ENCODE assay signal across 8 cellular contexts in the genomic region with DNA sequence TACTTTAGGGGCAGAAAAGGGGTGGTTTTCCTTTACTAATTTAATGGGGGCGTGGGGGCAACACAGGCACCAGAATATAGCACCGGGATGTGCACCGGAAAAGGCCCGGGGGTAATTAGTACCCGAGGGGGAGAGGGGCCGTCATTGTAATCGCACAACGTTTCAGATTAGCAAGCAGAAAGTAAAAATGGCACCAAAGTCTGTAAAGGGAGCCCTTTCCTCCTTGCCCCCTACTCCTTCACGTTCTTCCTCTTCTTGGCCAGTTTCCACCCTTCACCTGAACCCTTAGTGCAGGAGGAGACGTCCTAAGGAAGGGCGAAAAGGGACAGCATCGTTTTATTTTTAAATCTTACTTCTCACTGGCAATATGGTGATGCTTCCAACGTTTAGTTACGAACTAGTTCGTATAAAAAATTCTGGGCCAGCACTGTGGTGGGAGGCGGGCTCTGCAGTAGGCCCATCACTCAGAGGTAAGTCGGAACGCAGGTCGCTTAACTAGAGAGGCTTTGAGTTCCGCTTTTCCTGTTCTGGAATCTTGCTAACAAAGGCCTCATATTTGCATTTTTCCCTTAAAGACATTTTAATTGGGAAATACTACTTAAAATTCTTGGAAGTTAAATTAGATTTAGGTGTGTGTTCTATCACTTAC. TPM values are rescaled to one million over a fixed set of nuclear protein-coding genes. Genes with fewer than 3 reads are reported as not detected.
DNase-seq lines count a peak whose midpoint lies in the region; ATAC-seq and TF ChIP-seq lines count a peak whose summit lies in the region.

No MANE protein-coding gene starts in this region.

- H4K20me1 ChIP-seq in PC-3 (ENCODE audit: low read length): 0 out of 2 replicates have a peak, but pooled peaks cover 3% of the 10 kb centered on the region

- peaks cover 36% of the 10 kb centered on the region for H3K79me2 ChIP-seq in PC-3 (ENCODE audit: low read length)

- H3K4me3 ChIP-seq in GM06990 (replicated peaks; ENCODE audit: low read depth, low read length) (peak overlapping the region; percentile 90), PC-3 (ENCODE audit: low read length) (peak overlapping the region; percentile 78), prostate gland (peak overlapping the region; percentile 84 to 94)

- H3K4me1 ChIP-seq in PC-3 (ENCODE audit: insufficient read depth, low read length) (peaks cover 8% of the 10 kb centered on the region; the same call in 1 of the 2 replicates), prostate gland (replicated peaks) (no peaks in the 10 kb centered on the region)

- ATAC-seq in PC-3: no peak
- no peak for ATAC-seq in HG02678 (IDR thresholded peaks at IDR 0.05; ENCODE audit: unreplicated experiment)

- no peaks in the 10 kb centered on the region for H3F3A ChIP-seq in PC-3 (ENCODE audit: low read length, unreplicated experiment)

- TF ChIP-seq POLR2A in prostate gland (IDR thresholded peaks at IDR 0.05): no peak

- peak overlapping the region; percentile 94 for H3K4me2 ChIP-seq in PC-3 (ENCODE audit: low read length)

- peak overlapping the region; percentile 97 for H2AFZ ChIP-seq in PC-3 (ENCODE audit: low read length)

- no peak for DNase-seq in GM06990 (ENCODE audit: extremely low read depth, insufficient read length)
- no peak for DNase-seq in PC-3
- DNase-seq in epithelial cell of prostate (ENCODE audit: low read depth, low spot score): no peak
- no peak for DNase-seq in prostate gland (ENCODE audit: low spot score)
- DNase-seq in NCI-H226: no peak
- no peak for DNase-seq in occipital lobe (lab: John Stamatoyannopoulos, UW)
- no peak for DNase-seq in kidney glomerular epithelial cell (lab: John Stamatoyannopoulos, UW)

- CTCF ChIA-PET in PC-3 (lab: Charles Lee): interaction anchor here (0.5 to 0.6 kb wide), 3 partner anchors 46 to 57 kb away, joined by 5 to 10 read pairs (median 6); no protein-coding TSS in a partner anchor

- H3K9me3 ChIP-seq in PC-3 (ENCODE audit: low read length) (no peaks in the 10 kb centered on the region), prostate gland (no peaks in the 10 kb centered on the region)

- H3K9ac ChIP-seq in PC-3 (ENCODE audit: low read length): peak overlapping the region; percentile 79

- POLR2A ChIA-PET in PC-3 (lab: Charles Lee; ENCODE audit: unreplicated experiment): interaction anchor here (0.6 to 0.7 kb wide), 3 partner anchors 17 to 317 kb away, joined by 5 to 12 read pairs (median 6); no protein-coding TSS in a partner anchor

- H3K36me3 ChIP-seq in GM06990 (ENCODE audit: control insufficient read depth, insufficient read depth, low read length): no peaks in the 10 kb centered on the region
- H3K36me3 ChIP-seq in PC-3 (ENCODE audit: low read depth, low read length): no peaks in the 10 kb centered on the region
- no peaks in the 10 kb centered on the region for H3K36me3 ChIP-seq in prostate gland

- BruUV-seq in PC-3 (replicated peaks; lab: Mats Ljungman, UMichigan): TSS peak; percentile 80

- intact Hi-C loops in PC-3 (cut with micrococcal nuclease) (loop anchor here (5.0 kb wide), 1 partner anchor 125 kb away; no protein-coding TSS in a partner anchor), prostate gland (cut with DNase I) (no loop called here)

- no peaks in the 10 kb centered on the region for H3K9me2 ChIP-seq in PC-3 (replicated peaks; ENCODE audit: low read length)

- WGBS in prostate gland: 52% methylated on average over 20 of the region's 20 CpGs

- no peaks in the 10 kb centered on the region for H3K27me3 ChIP-seq in GM06990 (replicated peaks; ENCODE audit: control insufficient read depth, insufficient read depth, low read length)
- no peaks in the 10 kb centered on the region for H3K27me3 ChIP-seq in PC-3 (ENCODE audit: low read length)
- no peaks in the 10 kb centered on the region for H3K27me3 ChIP-seq in prostate gland (replicated peaks; ENCODE audit: insufficient read depth)

- no peak overlapping the region; the same call in 1 of the 2 replicates for H3K27ac ChIP-seq in PC-3 (ENCODE audit: low read length)
- H3K27ac ChIP-seq in epithelial cell of prostate: peak overlapping the region; percentile 51
- H3K27ac ChIP-seq in prostate gland: peak overlapping the region; percentile 95 to 96

- TF ChIP-seq CTCF in GM06990 (IDR thresholded peaks at IDR 0.05; ENCODE audit: insufficient read depth, low read length, poor library complexity, severe bottlenecking) (no peak), PC-3 (conservative IDR thresholded peaks at IDR 0.05; ENCODE audit: low read depth, low read length) (no peak), prostate gland (IDR thresholded peaks at IDR 0.05) (no peak)

RNA-seq across cellular contexts. Expression of a gene that starts 0.8 kb away (rescaled TPM):
- 3.9 and 7.8 TPM in 2 replicates for total RNA-seq in PC-3 (2014; rRNA removed)
- total RNA-seq in prostate gland: 10 to 100 TPM in 1 of 2 donors, 1 to 10 TPM in 1; 2.7 to 33.5 TPM
- 59.1 TPM for total RNA-seq in occipital lobe
